ENCODE assay signal across 19 cellular contexts in the genomic region with DNA sequence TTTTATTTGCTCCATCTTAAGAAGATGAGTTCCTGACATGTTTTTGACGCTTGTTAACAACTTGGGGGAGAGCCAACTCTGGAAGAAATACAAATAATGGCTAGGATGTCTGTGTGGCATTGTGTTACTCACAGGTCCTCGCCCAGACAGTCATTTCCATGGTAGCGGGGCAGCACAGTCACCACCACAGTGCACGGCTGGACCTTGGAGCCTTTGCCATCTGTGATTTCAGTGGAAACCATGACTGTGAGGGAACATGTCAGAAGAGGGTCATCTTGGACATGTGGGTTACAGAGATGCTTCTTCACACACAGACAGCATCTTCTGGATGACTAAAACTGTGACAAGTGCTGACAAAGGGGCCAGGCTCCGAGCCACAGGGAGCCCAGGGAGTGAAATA.
A peak's percentile ranks its signal among the peaks of the same experiment; 100 is the strongest.
DNase-seq lines count a peak whose midpoint lies in the region; ATAC-seq and TF ChIP-seq lines count a peak whose summit lies in the region.
"Had no signal": no experiment of that assay in that cellular context is flagged by ENCODE, and none has a peak within 500 bp of the region (broad histone marks: within the 10 kb centered on the region; RNA-seq: fewer than 3 reads in every experiment).

No MANE protein-coding gene starts in this region.

- no peaks in the 10 kb centered on the region for H3K4me1 ChIP-seq in naive thymus-derived CD4-positive, alpha-beta T cell (ENCODE audit: control insufficient read depth in 2 of 2, insufficient read depth in 2 of 2, low read length in 2 of 2)
- H3K4me1 ChIP-seq: right lobe of liver had no signal

- no peak for TF ChIP-seq CTCF in AG04449 (IDR thresholded peaks at IDR 0.05; ENCODE audit: insufficient read depth, low read length, missing control alignments)

- peaks cover 0 to 5% (median 0%) of the 10 kb centered on the region in 5 donors for H3K27me3 Mint-ChIP-seq in naive thymus-derived CD4-positive, alpha-beta T cell
- H3K27me3 Mint-ChIP-seq in naive thymus-derived CD8-positive, alpha-beta T cell, result no peaks in the 10 kb centered on the region
- no peaks in the 10 kb centered on the region for H3K27me3 Mint-ChIP-seq in T-cell

- DNase-seq in AG04449 (ENCODE audit: low read depth, low spot score) (peak; percentile 2), EL (peak; percentile 66), RPMI7951 (ENCODE audit: low read depth) (peak; percentile 82), glomerular visceral epithelial cell (ENCODE audit: extremely low spot score) (peak; percentile 3), T-cell (no peak)
- no peak for DNase-seq in naive thymus-derived CD4-positive, alpha-beta T cell
- no peak for DNase-seq in naive thymus-derived CD8-positive, alpha-beta T cell
- DNase-seq: activated CD8-positive, alpha-beta memory T cell treated with anti-CD3 and anti-CD28 coated beads for 24 hours; activated naive CD4-positive, alpha-beta T cell; central memory CD4-positive, alpha-beta T cell; GF-D8; KBM-7; left ventricle myocardium inferior; NCI-H187; NCI-H82; right lobe of liver; stimulated activated CD4-positive, alpha-beta T cell treated with anti-CD3 and anti-CD28 coated beads, Interleukin-2, amount 100 ng/mL, for 48 hours had no signal

- H3K4me1 Mint-ChIP-seq in naive thymus-derived CD4-positive, alpha-beta T cell, result no peaks in the 10 kb centered on the region
- H3K4me1 Mint-ChIP-seq in naive thymus-derived CD8-positive, alpha-beta T cell, result no peaks in the 10 kb centered on the region
- H3K4me1 Mint-ChIP-seq in T-cell, result no peaks in the 10 kb centered on the region

- H3K9me3 Mint-ChIP-seq in naive thymus-derived CD4-positive, alpha-beta T cell, result no peaks in the 10 kb centered on the region
- no peaks in the 10 kb centered on the region for H3K9me3 Mint-ChIP-seq in naive thymus-derived CD8-positive, alpha-beta T cell
- no peaks in the 10 kb centered on the region for H3K9me3 Mint-ChIP-seq in T-cell

- no peak overlapping the region for H3K4me3 ChIP-seq in AG04449 (ENCODE audit: low read depth, low read length)
- no peak overlapping the region for H3K4me3 ChIP-seq in naive thymus-derived CD4-positive, alpha-beta T cell (ENCODE audit: low read length)
- H3K4me3 ChIP-seq: left ventricle myocardium inferior, right lobe of liver had no signal

- CTCF ChIA-PET in AG04449 (lab: Yijun Ruan, JAX) (no interaction called here), T-cell (lab: Charles Lee) (no interaction called here)
- CTCF ChIA-PET in naive thymus-derived CD4-positive, alpha-beta T cell (lab: Charles Lee), result no interaction called here

- peaks cover 0 to 6% (median 0%) of the 10 kb centered on the region in 5 donors for H3K36me3 Mint-ChIP-seq in naive thymus-derived CD4-positive, alpha-beta T cell
- no peaks in the 10 kb centered on the region for H3K36me3 Mint-ChIP-seq in naive thymus-derived CD8-positive, alpha-beta T cell
- no peaks in the 10 kb centered on the region for H3K36me3 Mint-ChIP-seq in T-cell

- POLR2A ChIA-PET in AG04449 (lab: Yijun Ruan, JAX) (no interaction called here), T-cell (lab: Charles Lee) (no interaction called here)
- POLR2A ChIA-PET in naive thymus-derived CD4-positive, alpha-beta T cell (lab: Charles Lee), result no interaction called here
- POLR2A ChIA-PET in naive thymus-derived CD8-positive, alpha-beta T cell (lab: Charles Lee), result no interaction called here

- no peaks in the 10 kb centered on the region for H3K27me3 ChIP-seq in naive thymus-derived CD4-positive, alpha-beta T cell (ENCODE audit: control insufficient read depth in 2 of 2, insufficient read depth in 2 of 2, low read length in 2 of 2)
- H3K27me3 ChIP-seq: right lobe of liver had no signal

- H3K9me3 ChIP-seq in naive thymus-derived CD4-positive, alpha-beta T cell (ENCODE audit: control insufficient read depth in 2 of 3, low read length in 3 of 3), result no peaks in the 10 kb centered on the region
- H3K9me3 ChIP-seq: left ventricle myocardium inferior, right lobe of liver had no signal

- ATAC-seq in naive thymus-derived CD4-positive, alpha-beta T cell, result no peak
- no peak for ATAC-seq in HG03025 (IDR thresholded peaks at IDR 0.05; ENCODE audit: low FRiP score, unreplicated experiment)
- ATAC-seq in naive thymus-derived CD8-positive, alpha-beta T cell, result no peak
- ATAC-seq in T-cell (replicated peaks in 1 of 4), result no peak
- ATAC-seq: right lobe of liver had no signal

- H3K27ac Mint-ChIP-seq in naive thymus-derived CD4-positive, alpha-beta T cell, result no peak overlapping the region
- H3K27ac Mint-ChIP-seq in naive thymus-derived CD8-positive, alpha-beta T cell, result no peak overlapping the region
- no peak overlapping the region for H3K27ac Mint-ChIP-seq in T-cell

- no peak overlapping the region for H3K4me3 Mint-ChIP-seq in naive thymus-derived CD4-positive, alpha-beta T cell
- H3K4me3 Mint-ChIP-seq in naive thymus-derived CD8-positive, alpha-beta T cell, result no peak overlapping the region
- no peak overlapping the region for H3K4me3 Mint-ChIP-seq in T-cell

- intact Hi-C loops in naive thymus-derived CD4-positive, alpha-beta T cell (cut with micrococcal nuclease), result no loop called here

- H3K36me3 ChIP-seq in naive thymus-derived CD4-positive, alpha-beta T cell (ENCODE audit: control insufficient read depth in 2 of 3, insufficient read depth in 3 of 3, low read length in 3 of 3), result no peaks in the 10 kb centered on the region
- H3K36me3 ChIP-seq: left ventricle myocardium inferior, right lobe of liver had no signal

- H3K27ac ChIP-seq in naive thymus-derived CD4-positive, alpha-beta T cell (ENCODE audit: low read depth, low read length), result no peak overlapping the region
- H3K27ac ChIP-seq: C4-2B, left ventricle myocardium inferior, right lobe of liver had no signal

Comparison
In these comparisons a context has a peak if more than half of its experiments do, and no peak if none do; other contexts are left out.
1. DNase-seq: peak in AG04449 (single experiment), EL (single experiment), RPMI7951 (single experiment) and glomerular visceral epithelial cell (single experiment); none in naive thymus-derived CD4-positive, alpha-beta T cell (0 of 9), naive thymus-derived CD8-positive, alpha-beta T cell (0 of 10) and T-cell (0 of 34).